17 cellular contexts compared by ENCODE assay signal in the genomic region with DNA sequence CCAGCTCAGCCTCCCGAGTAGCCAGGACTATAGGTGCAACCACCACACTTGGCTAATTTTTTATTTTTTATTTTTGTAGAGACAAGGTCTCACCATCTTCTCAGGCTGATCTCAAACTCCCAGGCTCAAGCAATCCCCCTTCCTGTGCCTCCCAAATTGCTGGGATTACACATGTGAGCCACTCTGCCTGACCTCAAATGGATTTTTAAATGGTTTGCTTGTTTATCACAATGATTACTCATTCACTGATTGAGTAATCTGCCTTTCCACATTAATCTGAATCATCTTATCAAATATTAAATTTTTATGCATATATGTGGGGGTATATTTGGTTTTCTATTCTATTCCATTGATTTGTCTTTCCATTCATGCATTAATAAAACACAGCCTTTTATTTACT. TPM values are rescaled to one million over a fixed set of nuclear protein-coding genes. Genes with fewer than 3 reads are reported as not detected.
DNase-seq lines count a peak whose midpoint lies in the region; ATAC-seq and TF ChIP-seq lines count a peak whose summit lies in the region.
"Had no signal": no experiment of that assay in that cellular context is flagged by ENCODE, and none has a peak within 500 bp of the region (broad histone marks: within the 10 kb centered on the region; RNA-seq: fewer than 3 reads in every experiment).

No MANE protein-coding gene starts in this region.

- CTCF ChIA-PET in BJ (lab: Yijun Ruan, JAX) (no interaction called here), IMR-90 (lab: Yijun Ruan, JAX) (no interaction called here)
- CTCF ChIA-PET in activated CD8-positive, alpha-beta T cell treated with anti-CD3 and anti-CD28 coated beads for 36 hours (lab: Charles Lee) = no interaction called here

- intact Hi-C loops in IMR-90 (cut with micrococcal nuclease) = no loop called here
- intact Hi-C loops in activated CD8-positive, alpha-beta T cell treated with anti-CD3 and anti-CD28 coated beads for 36 hours (cut with micrococcal nuclease) = no loop called here

- WGBS in IMR-90 (ENCODE audit: extremely low coverage in 2 of 2, insufficient read length in 1 of 2), 2 experiments = no CpG with 5 or more reads among the region's 1 CpG
- 80% methylated on average over 1 of the region's 1 CpG for WGBS in mesenchymal stem cell

- H2BK15ac ChIP-seq in IMR-90 (ENCODE audit: low read depth, low read length) = 0 out of 3 replicates have a peak overlapping the region, but pooled peaks have one; percentile 26
- H2BK15ac ChIP-seq in mesenchymal stem cell (ENCODE audit: low read depth, poor library complexity, severe bottlenecking) = no peak overlapping the region

- no peak overlapping the region for H3K4me3 Mint-ChIP-seq in neural progenitor cell
- no peak overlapping the region for H3K4me3 Mint-ChIP-seq in activated CD8-positive, alpha-beta T cell treated with anti-CD3 and anti-CD28 coated beads for 36 hours
- H3K4me3 Mint-ChIP-seq: activated CD4-positive, alpha-beta memory T cell treated with anti-CD3 and anti-CD28 coated beads for 36 hours; CD4-positive, CD25-positive, alpha-beta regulatory T cell had no signal

- H3K79me1 ChIP-seq in IMR-90 (ENCODE audit: low read depth in 1 of 2, low read length in 2 of 2) (no peaks in the 10 kb centered on the region), mesenchymal stem cell (replicated peaks; ENCODE audit: low read length, poor library complexity, severe bottlenecking) (no peaks in the 10 kb centered on the region)

- no peaks in the 10 kb centered on the region for H3K9me3 ChIP-seq in IMR-90 (ENCODE audit: control insufficient read depth, insufficient read depth, low read length)
- no peaks in the 10 kb centered on the region for H3K9me3 ChIP-seq in mesenchymal stem cell (ENCODE audit: control insufficient read depth, low read length)
- H3K9me3 ChIP-seq in neural progenitor cell (ENCODE audit: low read depth) = no peaks in the 10 kb centered on the region
- H3K9me3 ChIP-seq: psoas muscle, transverse colon had no signal

- no peak overlapping the region for H4K5ac ChIP-seq in IMR-90 (ENCODE audit: low read depth, low read length)

- no peak overlapping the region for H3K23ac ChIP-seq in IMR-90 (ENCODE audit: low read depth, low read length)
- no peak overlapping the region for H3K23ac ChIP-seq in mesenchymal stem cell (ENCODE audit: low read length in 2 of 2)

- H3K4ac ChIP-seq in IMR-90 (ENCODE audit: low read depth, low read length) = peak overlapping the region; percentile 24
- H3K4ac ChIP-seq in mesenchymal stem cell (ENCODE audit: low read depth in 1 of 2, low read length in 2 of 2) = no peak overlapping the region

- H2AFZ ChIP-seq in IMR-90 (replicated peaks; ENCODE audit: low read length, poor library complexity) = no peak overlapping the region
- no peak overlapping the region for H2AFZ ChIP-seq in mesenchymal stem cell (ENCODE audit: low read depth, low read length)
- no peak overlapping the region for H2AFZ ChIP-seq in neural progenitor cell (replicated peaks)

- H3K36me3 ChIP-seq in BJ (ENCODE audit: control insufficient read depth, insufficient read depth, low read length) (no peaks in the 10 kb centered on the region), IMR-90 (ENCODE audit: control insufficient read depth, insufficient read depth, low read length) (no peaks in the 10 kb centered on the region), brain microvascular endothelial cell (replicated peaks) (no peaks in the 10 kb centered on the region), mesenchymal stem cell (ENCODE audit: control insufficient read depth in 1 of 2, insufficient read depth in 2 of 2, low read depth in 1 of 2, low read length in 2 of 2) (no peaks in the 10 kb centered on the region), neural progenitor cell (no peaks in the 10 kb centered on the region)
- H3K36me3 ChIP-seq: transverse colon had no signal

- H3K27ac Mint-ChIP-seq in neural progenitor cell = no peak overlapping the region
- no peak overlapping the region for H3K27ac Mint-ChIP-seq in activated CD8-positive, alpha-beta T cell treated with anti-CD3 and anti-CD28 coated beads for 36 hours
- H3K27ac Mint-ChIP-seq: activated CD4-positive, alpha-beta memory T cell treated with anti-CD3 and anti-CD28 coated beads for 36 hours; CD4-positive, CD25-positive, alpha-beta regulatory T cell had no signal

- H4K20me1 ChIP-seq in IMR-90 (ENCODE audit: insufficient read depth, low read length) = no peaks in the 10 kb centered on the region
- H4K20me1 ChIP-seq in neural progenitor cell (ENCODE audit: low read depth) = no peaks in the 10 kb centered on the region

- H2BK120ac ChIP-seq in IMR-90 (ENCODE audit: low read depth, low read length) (peak overlapping the region; percentile 4), mesenchymal stem cell (ENCODE audit: low read depth, low read length) (no peak overlapping the region)

- DNase-seq in BJ (ENCODE audit: low read depth) (peak; percentile 62), IMR-90 (peak; percentile 87), brain microvascular endothelial cell (peak; percentile 43), mesenchymal stem cell (peak; percentile 49), neural progenitor cell (ENCODE audit: low spot score) (no peak), NCI-H2081 (lab: John Stamatoyannopoulos, UW) (no peak)
- DNase-seq in activated CD8-positive, alpha-beta T cell treated with anti-CD3 and anti-CD28 coated beads for 36 hours = no peak
- DNase-seq: activated CD4-positive, alpha-beta memory T cell treated with anti-CD3 and anti-CD28 coated beads for 36 hours; CD4-positive, CD25-positive, alpha-beta regulatory T cell; kidney glomerular epithelial cell; NCI-H2081 treated with DMSO at 0.1 percent for 48 hours; psoas muscle; stimulated activated CD4-positive, alpha-beta T cell treated with anti-CD3 and anti-CD28 coated beads, Interleukin-1b, Interleukin-23, amount 100 ng/mL, for 48 hours; transverse colon had no signal

- BruUV-seq in IMR-90 (replicated peaks; lab: Mats Ljungman, UMichigan) = no TSS peak

- no peaks in the 10 kb centered on the region for H3K9me1 ChIP-seq in IMR-90 (ENCODE audit: insufficient read depth, low read length)

- H3K9ac ChIP-seq in IMR-90 (ENCODE audit: low read depth, low read length) (no peak overlapping the region), mesenchymal stem cell (ENCODE audit: low read length) (peak overlapping the region; percentile 55), neural progenitor cell (no peak overlapping the region)

- no peaks in the 10 kb centered on the region for H3K79me2 ChIP-seq in neural progenitor cell (ENCODE audit: low read depth)

- H4K8ac ChIP-seq in IMR-90 (ENCODE audit: low read depth in 2 of 2, low read length in 2 of 2) (peak overlapping the region in 1 of 2 experiments; percentile 2; a peak in 2 of 4 replicates), mesenchymal stem cell (ENCODE audit: low read length) (no peak overlapping the region)

- H3K4me2 ChIP-seq in IMR-90 (ENCODE audit: low read depth, low read length) (no peak overlapping the region), mesenchymal stem cell (ENCODE audit: low read length, poor library complexity, severe bottlenecking) (no peak overlapping the region), neural progenitor cell (no peak overlapping the region)

- H3K14ac ChIP-seq in IMR-90 (replicated peaks; ENCODE audit: low read depth, low read length) (0 out of 2 replicates have a peak overlapping the region, but pooled peaks have one; percentile 20), mesenchymal stem cell (ENCODE audit: low read length in 2 of 2) (no peak overlapping the region)

- H3K4me3 ChIP-seq in BJ (ENCODE audit: low read depth, low read length) (no peak overlapping the region), IMR-90 (ENCODE audit: insufficient read depth, low read depth, low read length) (no peak overlapping the region), brain microvascular endothelial cell (ENCODE audit: low read depth, low read length) (no peak overlapping the region), mesenchymal stem cell (ENCODE audit: insufficient read depth in 1 of 2, low read depth in 1 of 2, low read length in 2 of 2) (no peak overlapping the region), neural progenitor cell (no peak overlapping the region)
- H3K4me3 ChIP-seq: psoas muscle, transverse colon had no signal

- ATAC-seq in IMR-90 (ENCODE audit: low read depth) = peak; percentile 61
- ATAC-seq in HG03571 (IDR thresholded peaks at IDR 0.05; ENCODE audit: unreplicated experiment) = no peak
- ATAC-seq in activated CD8-positive, alpha-beta T cell treated with anti-CD3 and anti-CD28 coated beads for 36 hours = no peak
- ATAC-seq: psoas muscle, Right ventricle myocardium inferior had no signal

- H3F3A ChIP-seq in neural progenitor cell (ENCODE audit: low read depth) = no peaks in the 10 kb centered on the region

- peak overlapping the region; percentile 15; the same call in 1 of the 2 replicates for H2BK20ac ChIP-seq in IMR-90 (ENCODE audit: low read depth, low read length)

- peak overlapping the region; percentile 82 for H3K27ac ChIP-seq in IMR-90 (ENCODE audit: insufficient read depth, low read length)
- no peak overlapping the region for H3K27ac ChIP-seq in brain microvascular endothelial cell
- H3K27ac ChIP-seq in mesenchymal stem cell (ENCODE audit: low read length, poor library complexity, severe bottlenecking) = no peak overlapping the region
- no peak overlapping the region for H3K27ac ChIP-seq in neural progenitor cell
- H3K27ac ChIP-seq: psoas muscle, transverse colon had no signal

- H2AK9ac ChIP-seq in IMR-90 (replicated peaks; ENCODE audit: low read depth, low read length, poor library complexity) = no peak overlapping the region

- H3K18ac ChIP-seq in IMR-90 (ENCODE audit: low read depth, low read length) (peak overlapping the region; percentile 75; the same call in 1 of the 2 replicates), mesenchymal stem cell (ENCODE audit: low read depth in 1 of 2, low read length in 2 of 2) (no peak overlapping the region)

- no peaks in the 10 kb centered on the region for H3K4me1 Mint-ChIP-seq in neural progenitor cell
- H3K4me1 Mint-ChIP-seq in activated CD8-positive, alpha-beta T cell treated with anti-CD3 and anti-CD28 coated beads for 36 hours (ENCODE audit: low read depth) = no peaks in the 10 kb centered on the region
- H3K4me1 Mint-ChIP-seq: CD4-positive, CD25-positive, alpha-beta regulatory T cell had no signal

- H3K9me3 Mint-ChIP-seq in neural progenitor cell = no peaks in the 10 kb centered on the region
- no peaks in the 10 kb centered on the region for H3K9me3 Mint-ChIP-seq in activated CD8-positive, alpha-beta T cell treated with anti-CD3 and anti-CD28 coated beads for 36 hours
- H3K9me3 Mint-ChIP-seq: activated CD4-positive, alpha-beta memory T cell treated with anti-CD3 and anti-CD28 coated beads for 36 hours had no signal

- peaks cover 3% of the 10 kb centered on the region for H3K27me3 Mint-ChIP-seq in neural progenitor cell (ENCODE audit: insufficient read depth, low read depth)
- no peaks in the 10 kb centered on the region for H3K27me3 Mint-ChIP-seq in activated CD8-positive, alpha-beta T cell treated with anti-CD3 and anti-CD28 coated beads for 36 hours
- H3K27me3 Mint-ChIP-seq: activated CD4-positive, alpha-beta memory T cell treated with anti-CD3 and anti-CD28 coated beads for 36 hours; CD4-positive, CD25-positive, alpha-beta regulatory T cell had no signal

- no peak for TF ChIP-seq POLR2A in IMR-90 (IDR thresholded peaks at IDR 0.05; ENCODE audit: low read depth, low read length)

- in situ Hi-C loops in IMR-90 (cut with MboI; ENCODE audit: low sequenced_read_pairs) = no loop called here
- in situ Hi-C loops in brain microvascular endothelial cell (cut with HindIII; ENCODE audit: low pct_ligation_motif_present, low sequenced_read_pairs) = no loop called here

- H2BK12ac ChIP-seq in mesenchymal stem cell (ENCODE audit: low read length in 2 of 2) = no peak overlapping the region

- no peak overlapping the region for H3K56ac ChIP-seq in IMR-90 (ENCODE audit: extremely low read depth, insufficient read depth, low read length)

- TF ChIP-seq CTCF in BJ (IDR thresholded peaks at IDR 0.05; ENCODE audit: insufficient read depth, low read depth, low read length) (no peak), IMR-90 (conservative IDR thresholded peaks at IDR 0.05; ENCODE audit: low read depth, low read length) (no peak), brain microvascular endothelial cell (IDR thresholded peaks at IDR 0.05; ENCODE audit: low read depth, low read length, missing control alignments) (no peak), neural progenitor cell (IDR thresholded peaks at IDR 0.05) (no peak)
- no peak for TF ChIP-seq CTCF in activated CD8-positive, alpha-beta T cell treated with anti-CD3 and anti-CD28 coated beads for 36 hours (IDR thresholded peaks at IDR 0.05)

- H3K4me1 ChIP-seq in IMR-90 (ENCODE audit: control insufficient read depth, insufficient read depth, low read length) (peaks cover 4% of the 10 kb centered on the region), mesenchymal stem cell (ENCODE audit: control insufficient read depth, insufficient read depth, low read depth, low read length) (peaks cover 1% of the 10 kb centered on the region), neural progenitor cell (no peaks in the 10 kb centered on the region)
- H3K4me1 ChIP-seq: psoas muscle, transverse colon had no signal

- no peak for TF ChIP-seq RAD21 in IMR-90 (IDR thresholded peaks at IDR 0.05; ENCODE audit: low read length)

- H3K36me3 Mint-ChIP-seq in neural progenitor cell = no peaks in the 10 kb centered on the region
- H3K36me3 Mint-ChIP-seq in activated CD8-positive, alpha-beta T cell treated with anti-CD3 and anti-CD28 coated beads for 36 hours (ENCODE audit: low read depth) = no peaks in the 10 kb centered on the region
- H3K36me3 Mint-ChIP-seq: activated CD4-positive, alpha-beta memory T cell treated with anti-CD3 and anti-CD28 coated beads for 36 hours; CD4-positive, CD25-positive, alpha-beta regulatory T cell had no signal

- dilution Hi-C loops in IMR-90 (cut with HindIII; ENCODE audit: low sequenced_read_pairs, unreplicated experiment) = no loop called here

- no peaks in the 10 kb centered on the region for H3K27me3 ChIP-seq in BJ (ENCODE audit: control insufficient read depth, insufficient read depth, low read length)
- no peaks in the 10 kb centered on the region for H3K27me3 ChIP-seq in IMR-90 (ENCODE audit: control insufficient read depth, insufficient read depth, low read length)
- H3K27me3 ChIP-seq in brain microvascular endothelial cell (replicated peaks) = no peaks in the 10 kb centered on the region
- H3K27me3 ChIP-seq in mesenchymal stem cell (ENCODE audit: control insufficient read depth in 1 of 2, insufficient read depth in 1 of 2, low read length in 2 of 2) = no peaks in the 10 kb centered on the region
- H3K27me3 ChIP-seq in neural progenitor cell = no peaks in the 10 kb centered on the region
- H3K27me3 ChIP-seq: transverse colon had no signal

- H2AK5ac ChIP-seq in IMR-90 (ENCODE audit: low read depth, low read length) (no peak overlapping the region; the same call in 1 of the 2 replicates), mesenchymal stem cell (ENCODE audit: low read length, severe bottlenecking) (no peak overlapping the region)

- POLR2A ChIA-PET in BJ (lab: Charles Lee) (no interaction called here), IMR-90 (lab: Charles Lee; ENCODE audit: unreplicated experiment) (no interaction called here)
- POLR2A ChIA-PET in activated CD8-positive, alpha-beta T cell treated with anti-CD3 and anti-CD28 coated beads for 36 hours (lab: Charles Lee) = no interaction called here

- H2BK5ac ChIP-seq in IMR-90 (ENCODE audit: low read depth, low read length, poor library complexity, severe bottlenecking) = peak overlapping the region; percentile 48
- no peak overlapping the region for H2BK5ac ChIP-seq in mesenchymal stem cell (ENCODE audit: low read depth, low read length, poor library complexity, severe bottlenecking)

- peak overlapping the region; percentile 32; the same call in 1 of the 2 replicates for H4K91ac ChIP-seq in IMR-90 (ENCODE audit: insufficient read depth, low read depth, low read length)
- H4K91ac ChIP-seq in mesenchymal stem cell (ENCODE audit: low read length) = no peak overlapping the region

RNA-seq across cellular contexts. Expression of a gene that starts 9.4 kb away (rescaled TPM):
- 0.31 TPM in 1 of 2 replicates, not detected in the other for polyA plus RNA-seq in BJ (2011; rRNA removed)
- polyA minus RNA-seq in BJ (2011; rRNA and poly(A)+ RNA removed) = 0.77 TPM in 1 of 2 replicates, not detected in the other
- total RNA-seq in IMR-90 (2012; rRNA removed) = 0.18 TPM in 1 of 2 replicates, not detected in the other
- polyA plus RNA-seq in IMR-90 (2012; rRNA removed) = 0.22 and 0.68 TPM in 2 replicates
- not detected in 2 replicates for polyA plus RNA-seq in IMR-90 (2012; cell fraction: cytosol; rRNA removed)
- polyA plus RNA-seq in IMR-90 (2012; cell fraction: nucleus; rRNA removed; ENCODE audit: low replicate concordance) = 3.9 and 4.8 TPM in 2 replicates
- polyA plus RNA-seq in mesenchymal stem cell (2013, experiment 1 of 2) = 0.23 TPM
- polyA plus RNA-seq in mesenchymal stem cell (2013, experiment 2 of 2) = 0.10 TPM
- 1.9 and 2.1 TPM in 2 replicates for total RNA-seq in neural progenitor cell (ENCODE audit: low replicate concordance)
- not detected for total RNA-seq in activated CD8-positive, alpha-beta T cell treated with anti-CD3 and anti-CD28 coated beads for 36 hours
- total RNA-seq: activated CD4-positive, alpha-beta memory T cell treated with anti-CD3 and anti-CD28 coated beads for 36 hours; psoas muscle; Right ventricle myocardium inferior; T-helper 2 cell treated with Interferon-gamma antibody and Interleukin-4, amounts not matched to agents 100 ng/mL and 5 ng/mL, for 36 hours; transverse colon had no signal
- polyA plus RNA-seq: CD4-positive, CD25-positive, alpha-beta regulatory T cell; psoas muscle had no signal

RNA-seq across cellular contexts. Expression of a gene that starts 28.3 kb away (rescaled TPM):
- polyA plus RNA-seq in BJ (2011; rRNA removed) (7.7 and 8.0 TPM in 2 replicates), IMR-90 (2012; rRNA removed) (4.1 and 5.5 TPM in 2 replicates)
- polyA minus RNA-seq in BJ (2011; rRNA and poly(A)+ RNA removed) = 4.1 and 6.8 TPM in 2 replicates
- total RNA-seq in IMR-90 (2012; rRNA removed) (1.6 and 1.7 TPM in 2 replicates), neural progenitor cell (ENCODE audit: low replicate concordance) (7.0 and 13.2 TPM in 2 replicates)
- 5.1 and 6.4 TPM in 2 replicates for polyA plus RNA-seq in IMR-90 (2012; cell fraction: cytosol; rRNA removed)
- 13.5 and 15.3 TPM in 2 replicates for polyA plus RNA-seq in IMR-90 (2012; cell fraction: nucleus; rRNA removed; ENCODE audit: low replicate concordance)
- polyA plus RNA-seq in mesenchymal stem cell (2013, experiment 1 of 2) = 2.4 TPM
- 2.5 TPM for polyA plus RNA-seq in mesenchymal stem cell (2013, experiment 2 of 2)
- total RNA-seq in activated CD8-positive, alpha-beta T cell treated with anti-CD3 and anti-CD28 coated beads for 36 hours = 1 to 10 TPM; 3.5 TPM

Comparison
In these comparisons a context has a peak if more than half of its experiments do, and no peak if none do; other contexts are left out.
1. DNase-seq: peak in BJ (single experiment), IMR-90 (single experiment), brain microvascular endothelial cell (single experiment) and mesenchymal stem cell (single experiment); none in neural progenitor cell (single experiment), activated CD8-positive, alpha-beta T cell treated with anti-CD3 and anti-CD28 coated beads for 36 hours (single experiment) and NCI-H2081 (0 of 2).